8 cellular contexts compared by ENCODE assay signal in genomic region chr22:42437488-42438292, GRCh38. TPM values are rescaled to one million over a fixed set of nuclear protein-coding genes. Genes with fewer than 3 reads are reported as not detected.
DNase-seq lines count a peak whose midpoint lies in the region; ATAC-seq and TF ChIP-seq lines count a peak whose summit lies in the region.

No MANE protein-coding gene starts in this region.

- ATAC-seq in HG02884 (IDR thresholded peaks at IDR 0.05; ENCODE audit: unreplicated experiment) (peak; percentile 61), GM19328 (IDR thresholded peaks at IDR 0.05; ENCODE audit: unreplicated experiment) (no peak)

- no peaks in the 10 kb centered on the region for H3K27me3 ChIP-seq in duodenal mucosa (ENCODE audit: control insufficient read depth in 1 of 2, insufficient read depth in 2 of 2, low read length in 2 of 2)

- peak; percentile 97 for TF ChIP-seq CTCF in GM12873 (IDR thresholded peaks at IDR 0.05; ENCODE audit: insufficient read depth, low read depth, low read length, missing control alignments)

- peaks cover 12 to 21% of the 10 kb centered on the region in 2 donors for H3K4me1 ChIP-seq in duodenal mucosa (ENCODE audit: control insufficient read depth in 1 of 2, insufficient read depth in 2 of 2, low read length in 2 of 2)

- H3K9me3 ChIP-seq in duodenal mucosa (ENCODE audit: control insufficient read depth in 1 of 2, low read length in 2 of 2): no peaks in the 10 kb centered on the region

- DNase-seq in NCI-H460 (ENCODE audit: extremely low read depth, low read depth): peak; percentile 50
- DNase-seq in activated CD4-positive, alpha-beta T cell treated with anti-CD3 and anti-CD28 coated beads, Interleukin-2, amount 50 U/mL, for 4 hours: peak; percentile 80
- peak; percentile 41 to 71 for DNase-seq in lung microvascular endothelial cell (ENCODE audit: low read depth in 2 of 2)
- DNase-seq in stimulated activated CD4-positive, alpha-beta T cell treated with anti-CD3 and anti-CD28 coated beads, TNF-alpha, amount 100 ng/mL, for 48 hours (ENCODE audit: low read depth in 3 of 3): peak; percentile 61 to 81 (median 66)

- peak overlapping the region; percentile 82 to 83 for H3K4me3 ChIP-seq in duodenal mucosa (ENCODE audit: low read depth in 1 of 2, low read length in 2 of 2)

- peak overlapping the region; percentile 37 for H3K27ac ChIP-seq in duodenal mucosa (ENCODE audit: low read depth, low read length)

- peak overlapping the region; percentile 54 to 82 for H3K9ac ChIP-seq in duodenal mucosa (ENCODE audit: low read depth in 1 of 2, low read length in 2 of 2)

- no peaks in the 10 kb centered on the region for H3K36me3 ChIP-seq in duodenal mucosa (ENCODE audit: control insufficient read depth in 1 of 2, insufficient read depth in 2 of 2, low read length in 2 of 2)

RNA-seq across cellular contexts. Expression of gene NFAM1, which starts 5.5 kb away (rescaled TPM):
- total RNA-seq in NCI-H460 (2014; rRNA removed; shearing (Covaris generic)): not detected in 2 replicates
- not detected in 2 replicates for polyA plus RNA-seq in NCI-H460 (2014; cell fraction: nucleus; rRNA removed)
- total RNA-seq in lung microvascular endothelial cell: not detected in 2 replicates
